8 cellular contexts compared by ENCODE assay signal in genomic region chr5:142821733-142822487, GRCh38. TPM values are rescaled to one million over a fixed set of nuclear protein-coding genes. Genes with fewer than 3 reads are reported as not detected.
DNase-seq lines count a peak whose midpoint lies in the region; ATAC-seq and TF ChIP-seq lines count a peak whose summit lies in the region.

No MANE protein-coding gene starts in this region.

- peaks cover 27% of the 10 kb centered on the region for H3K4me1 Mint-ChIP-seq in activated naive CD8-positive, alpha-beta T cell treated with anti-CD3 and anti-CD28 coated beads, Interleukin-2, amount 10 ng/mL, durations not matched to agents 7 days and 5 days
- H3K4me1 Mint-ChIP-seq in nephron: peaks cover 46% of the 10 kb centered on the region
- H3K4me1 Mint-ChIP-seq in H9: peaks cover 30 to 32% of the 10 kb centered on the region in 2 experiments

- POLR2A ChIA-PET in activated naive CD8-positive, alpha-beta T cell treated with anti-CD3 and anti-CD28 coated beads, Interleukin-2, amount 10 ng/mL, durations not matched to agents 7 days and 5 days (lab: Charles Lee): interaction anchor here (0.6 kb wide), 1 partner anchor 21 kb away, joined by 3 read pairs; no protein-coding TSS in a partner anchor

- no peak overlapping the region for H3K23ac ChIP-seq in H9 (ENCODE audit: insufficient read length, low read depth, low read length)

- intact Hi-C loops in posterior vena cava (cut with DNase I): loop anchor here in 1 of 2 donors (1.0 kb wide), 1 partner anchor 34 kb away; no protein-coding TSS in a partner anchor

- peaks cover 11% of the 10 kb centered on the region; the same call in 1 of the 2 replicates for H3K4me1 ChIP-seq in H9 (ENCODE audit: insufficient read depth, low read length)

- H2BK5ac ChIP-seq in H9 (ENCODE audit: insufficient read length, low read length): no peak overlapping the region

- H4K20me1 ChIP-seq in H9 (ENCODE audit: control insufficient read depth, insufficient read depth, insufficient read length): no peaks in the 10 kb centered on the region

- ATAC-seq in GM19438 (IDR thresholded peaks at IDR 0.05; ENCODE audit: low read depth, unreplicated experiment) (peak; percentile 56), HG03565 (IDR thresholded peaks at IDR 0.05; ENCODE audit: unreplicated experiment) (peak; percentile 58)
- ATAC-seq in activated naive CD8-positive, alpha-beta T cell treated with anti-CD3 and anti-CD28 coated beads, Interleukin-2, amount 10 ng/mL, durations not matched to agents 7 days and 5 days (ENCODE audit: low read depth): peak; percentile 51

- no peak overlapping the region for H3K4me3 Mint-ChIP-seq in activated naive CD8-positive, alpha-beta T cell treated with anti-CD3 and anti-CD28 coated beads, Interleukin-2, amount 10 ng/mL, durations not matched to agents 7 days and 5 days
- H3K4me3 Mint-ChIP-seq in nephron: no peak overlapping the region
- no peak overlapping the region for H3K4me3 Mint-ChIP-seq in H9

- no peak overlapping the region for H3K56ac ChIP-seq in H9 (ENCODE audit: insufficient read length, low read depth, low read length)

- H3K9ac ChIP-seq in H9 (ENCODE audit: extremely low read depth, insufficient read length, low read length): no peak overlapping the region

- H4K8ac ChIP-seq in H9 (replicated peaks; ENCODE audit: insufficient read length, low read depth, low read length): no peak overlapping the region

- no peak overlapping the region for H2BK12ac ChIP-seq in H9 (ENCODE audit: insufficient read length, low read depth, low read length)

- no peak overlapping the region for H3K27ac ChIP-seq in H9 (ENCODE audit: insufficient read length, low read depth, low read length)

- no peaks in the 10 kb centered on the region for H3K79me2 ChIP-seq in H9 (ENCODE audit: insufficient read depth, low read length)

- H3K4me2 ChIP-seq in H9 (ENCODE audit: insufficient read depth, insufficient read length, low read length): no peak overlapping the region

- no peaks in the 10 kb centered on the region for H3K27me3 Mint-ChIP-seq in activated naive CD8-positive, alpha-beta T cell treated with anti-CD3 and anti-CD28 coated beads, Interleukin-2, amount 10 ng/mL, durations not matched to agents 7 days and 5 days
- H3K27me3 Mint-ChIP-seq in nephron (ENCODE audit: low read depth): no peaks in the 10 kb centered on the region
- no peaks in the 10 kb centered on the region for H3K27me3 Mint-ChIP-seq in H9 (ENCODE audit: low read depth)

- WGBS in H9 (ENCODE audit: extremely low coverage, insufficient read length, low lambda C conversion rate): no CpG with 5 or more reads among the region's 3 CpGs

- DNase-seq in AG08396 (ENCODE audit: low spot score): peak; percentile 55
- DNase-seq in activated naive CD8-positive, alpha-beta T cell treated with anti-CD3 and anti-CD28 coated beads, Interleukin-2, amount 10 ng/mL, durations not matched to agents 7 days and 5 days: no peak
- DNase-seq in posterior vena cava (ENCODE audit: low spot score): no peak
- DNase-seq in H9: no peak
- no peak for DNase-seq in NCI-H748 treated with DMSO at 0.1 percent for 48 hours (lab: John Stamatoyannopoulos, UW)

- H3K14ac ChIP-seq in H9 (ENCODE audit: insufficient read depth, low read length): no peak overlapping the region

- H4K91ac ChIP-seq in H9 (ENCODE audit: insufficient read length, low read depth, low read length): no peak overlapping the region

- no peaks in the 10 kb centered on the region for H3K27me3 ChIP-seq in H9 (ENCODE audit: insufficient read depth, low read length)

- H2BK15ac ChIP-seq in H9 (ENCODE audit: low read depth, low read length): no peak overlapping the region

- no peak overlapping the region for H2BK20ac ChIP-seq in H9 (ENCODE audit: low read depth, low read length, poor library complexity, severe bottlenecking)

- H3K18ac ChIP-seq in H9 (ENCODE audit: insufficient read length, low read depth, low read length): no peak overlapping the region

- H3K23me2 ChIP-seq in H9 (ENCODE audit: insufficient read length, low read depth, low read length, poor library complexity, severe bottlenecking): no peaks in the 10 kb centered on the region

- H2AFZ ChIP-seq in H9 (ENCODE audit: low read length): no peak overlapping the region

- H3K27ac Mint-ChIP-seq in activated naive CD8-positive, alpha-beta T cell treated with anti-CD3 and anti-CD28 coated beads, Interleukin-2, amount 10 ng/mL, durations not matched to agents 7 days and 5 days: no peak overlapping the region
- H3K27ac Mint-ChIP-seq in nephron (peak overlapping the region; percentile 28 to 50 (median 48)), H9 (no peak overlapping the region)

- H2AK5ac ChIP-seq in H9 (ENCODE audit: insufficient read length, low read length): no peak overlapping the region

- H3K4ac ChIP-seq in H9 (ENCODE audit: low read depth, low read length): no peak overlapping the region

- H3T11ph ChIP-seq in H9 (ENCODE audit: low read length): no peak overlapping the region

- H3K79me1 ChIP-seq in H9 (ENCODE audit: insufficient read depth, low read depth, low read length, poor library complexity, severe bottlenecking): peaks cover 2% of the 10 kb centered on the region

- H4K5ac ChIP-seq in H9 (ENCODE audit: insufficient read length, low read depth, low read length): no peak overlapping the region

- peaks cover 5% of the 10 kb centered on the region for H3K36me3 Mint-ChIP-seq in activated naive CD8-positive, alpha-beta T cell treated with anti-CD3 and anti-CD28 coated beads, Interleukin-2, amount 10 ng/mL, durations not matched to agents 7 days and 5 days
- H3K36me3 Mint-ChIP-seq in nephron (ENCODE audit: low read depth) (no peaks in the 10 kb centered on the region), H9 (ENCODE audit: insufficient read depth in 1 of 3, low read depth in 3 of 3) (no peaks in the 10 kb centered on the region)

- peaks cover 1% of the 10 kb centered on the region for H3K9me3 Mint-ChIP-seq in activated naive CD8-positive, alpha-beta T cell treated with anti-CD3 and anti-CD28 coated beads, Interleukin-2, amount 10 ng/mL, durations not matched to agents 7 days and 5 days
- no peaks in the 10 kb centered on the region for H3K9me3 Mint-ChIP-seq in nephron
- H3K9me3 Mint-ChIP-seq in H9: no peaks in the 10 kb centered on the region

- TF ChIP-seq CTCF in nephron (IDR thresholded peaks at IDR 0.05; ENCODE audit: unreplicated experiment in 3 of 3): no peak
- TF ChIP-seq CTCF in H9 (conservative IDR thresholded peaks at IDR 0.05): no peak

- no peaks in the 10 kb centered on the region for H3K9me3 ChIP-seq in H9 (ENCODE audit: control insufficient read depth, low read depth, low read length)

- H2BK120ac ChIP-seq in H9 (ENCODE audit: low read depth, low read length, poor library complexity, severe bottlenecking): no peak overlapping the region

RNA-seq across cellular contexts. Expression of gene ARHGAP26, which starts 51.7 kb away (rescaled TPM):
- 10 to 100 TPM; 30.6 to 32.0 TPM for total RNA-seq in activated naive CD8-positive, alpha-beta T cell treated with anti-CD3 and anti-CD28 coated beads, Interleukin-2, amount 10 ng/mL, durations not matched to agents 7 days and 5 days
- total RNA-seq in posterior vena cava (10 to 100 TPM; 31.8 to 39.5 TPM), H9 (2021) (13.8 and 15.2 TPM in 2 replicates)

Comparison
In these comparisons a context has a peak if more than half of its experiments do, and no peak if none do; other contexts are left out.
1. H3K27ac Mint-ChIP-seq: peak in nephron (3 of 3); none in activated naive CD8-positive, alpha-beta T cell treated with anti-CD3 and anti-CD28 coated beads, Interleukin-2, amount 10 ng/mL, durations not matched to agents 7 days and 5 days (single experiment) and H9 (0 of 3).
2. Peak in every context shown above with its lines, with median percentiles within 50 percentile points of each other: ATAC-seq.